In genomic region chr14:99664636-99665273, GRCh38 we compare ENCODE assay signal across 16 cellular contexts. TPM values are rescaled to one million over a fixed set of nuclear protein-coding genes. Genes with fewer than 3 reads are reported as not detected.
DNase-seq lines count a peak whose midpoint lies in the region; ATAC-seq and TF ChIP-seq lines count a peak whose summit lies in the region.
"Had no signal": no experiment of that assay in that cellular context is flagged by ENCODE, and none has a peak within 500 bp of the region (broad histone marks: within the 10 kb centered on the region; RNA-seq: fewer than 3 reads in every experiment).

No MANE protein-coding gene starts in this region.

- H3K9me3 ChIP-seq in Karpas-422 (ENCODE audit: low read length) (no peaks in the 10 kb centered on the region), liver (ENCODE audit: control insufficient read depth in 4 of 4, low read length in 3 of 4) (no peaks in the 10 kb centered on the region)
- H3K9me3 ChIP-seq: esophagus muscularis mucosa, Peyer's patch had no signal

- DNase-seq in GM12864 (ENCODE audit: low read depth) (peak; percentile 37), Karpas-422 (peak; percentile 73), SIG-M5 treated with dmso at 0.1 percent for 504 hours (lab: John Stamatoyannopoulos, UW; ENCODE audit: unreplicated experiment) (no peak), omental fat pad (ENCODE audit: low spot score) (no peak), germinal center (ENCODE audit: low spot score) (no peak), NCI-H226 (no peak)
- DNase-seq: activated CD4-positive, CD25-positive, alpha-beta regulatory T cell; dermis blood vessel endothelial cell; NCI-H748 treated with DMSO at 0.1 percent for 48 hours; SW 1271 had no signal

- H3K36me3 ChIP-seq in Karpas-422 (ENCODE audit: insufficient read depth, low read length): no peaks in the 10 kb centered on the region
- H3K36me3 ChIP-seq in liver (ENCODE audit: control insufficient read depth in 4 of 4, insufficient read depth in 3 of 4, low read depth in 1 of 4, low read length in 3 of 4): no peaks in the 10 kb centered on the region
- H3K36me3 ChIP-seq: Peyer's patch had no signal

- H3K27me3 ChIP-seq in Karpas-422 (ENCODE audit: low read length) (no peaks in the 10 kb centered on the region), liver (ENCODE audit: control insufficient read depth in 4 of 4, insufficient read depth in 4 of 4, low read length in 3 of 4) (no peaks in the 10 kb centered on the region)

- no peak overlapping the region for H3K4me2 ChIP-seq in Karpas-422 (ENCODE audit: low read depth, low read length, poor library complexity, severe bottlenecking)

- no peaks in the 10 kb centered on the region for H3K79me2 ChIP-seq in Karpas-422 (ENCODE audit: low read length)

- 71% methylated on average over 12 of the region's 12 CpGs for WGBS in liver

- ATAC-seq in GM21515 (IDR thresholded peaks at IDR 0.05; ENCODE audit: unreplicated experiment) (peak; percentile 55), omental fat pad (ENCODE audit: low FRiP score) (no peak)

- TF ChIP-seq RAD21 in liver (IDR thresholded peaks at IDR 0.05): no peak

- no peak overlapping the region for H2AFZ ChIP-seq in Karpas-422 (ENCODE audit: low read length)

- H3K4me1 ChIP-seq in Karpas-422 (ENCODE audit: low read length) (peaks cover 17% of the 10 kb centered on the region), liver (ENCODE audit: control insufficient read depth in 4 of 4, insufficient read depth in 4 of 4, low read length in 3 of 4) (no peaks in the 10 kb centered on the region)

- H3K4me3 ChIP-seq in GM12864 (ENCODE audit: low read depth, low read length) (no peak overlapping the region), Karpas-422 (ENCODE audit: low read length) (no peak overlapping the region), liver (ENCODE audit: low read depth in 1 of 3, low read length in 3 of 3) (no peak overlapping the region)
- H3K4me3 ChIP-seq: esophagus muscularis mucosa, Peyer's patch had no signal

- H3K9ac ChIP-seq in Karpas-422 (ENCODE audit: low read length): 0 out of 2 replicates have a peak overlapping the region, but pooled peaks have one; percentile 11
- no peak overlapping the region for H3K9ac ChIP-seq in liver (ENCODE audit: low read depth in 1 of 2, low read length in 2 of 2)

- H3K9me2 ChIP-seq in Karpas-422 (replicated peaks; ENCODE audit: insufficient read depth, low read length): no peaks in the 10 kb centered on the region

- no peak overlapping the region for H3K27ac ChIP-seq in Karpas-422 (ENCODE audit: low read length)
- H3K27ac ChIP-seq in liver (ENCODE audit: low read depth in 1 of 2, low read length in 2 of 2): no peak overlapping the region
- H3K27ac ChIP-seq: esophagus muscularis mucosa, Peyer's patch had no signal

- no peaks in the 10 kb centered on the region; the same call in 1 of the 2 replicates for H4K20me1 ChIP-seq in Karpas-422 (ENCODE audit: insufficient read depth, low read depth, low read length)

- TF ChIP-seq CTCF in GM12864 (IDR thresholded peaks at IDR 0.05; ENCODE audit: low read depth, low read length, missing control alignments) (no peak), liver (IDR thresholded peaks at IDR 0.05; ENCODE audit: low read depth, low read length, missing input control) (no peak), omental fat pad (IDR thresholded peaks at IDR 0.05) (no peak)

TF ChIP-seq in liver, 16 proteins besides CTCF, POLR2A, EP300 and RAD21:
- TF ChIP-seq RXRA (IDR thresholded peaks at IDR 0.05): peak in 1 of 2 donors; percentile 22
- peak; percentile 86 for TF ChIP-seq NR2F2 (IDR thresholded peaks at IDR 0.05)
- TF ChIP-seq, protein P1, sequence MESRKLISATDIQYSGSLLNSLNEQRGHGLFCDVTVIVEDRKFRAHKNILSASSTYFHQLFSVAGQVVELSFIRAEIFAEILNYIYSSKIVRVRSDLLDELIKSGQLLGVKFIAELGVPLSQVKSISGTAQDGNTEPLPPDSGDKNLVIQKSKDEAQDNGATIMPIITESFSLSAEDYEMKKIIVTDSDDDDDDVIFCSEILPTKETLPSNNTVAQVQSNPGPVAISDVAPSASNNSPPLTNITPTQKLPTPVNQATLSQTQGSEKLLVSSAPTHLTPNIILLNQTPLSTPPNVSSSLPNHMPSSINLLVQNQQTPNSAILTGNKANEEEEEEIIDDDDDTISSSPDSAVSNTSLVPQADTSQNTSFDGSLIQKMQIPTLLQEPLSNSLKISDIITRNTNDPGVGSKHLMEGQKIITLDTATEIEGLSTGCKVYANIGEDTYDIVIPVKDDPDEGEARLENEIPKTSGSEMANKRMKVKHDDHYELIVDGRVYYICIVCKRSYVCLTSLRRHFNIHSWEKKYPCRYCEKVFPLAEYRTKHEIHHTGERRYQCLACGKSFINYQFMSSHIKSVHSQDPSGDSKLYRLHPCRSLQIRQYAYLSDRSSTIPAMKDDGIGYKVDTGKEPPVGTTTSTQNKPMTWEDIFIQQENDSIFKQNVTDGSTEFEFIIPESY (IDR thresholded peaks at IDR 0.05): no peak
- peak; percentile 27 for TF ChIP-seq SP1 (IDR thresholded peaks at IDR 0.05)
- TF ChIP-seq FOXA1 (IDR thresholded peaks at IDR 0.05): no peak

RNA-seq across cellular contexts. Expression of gene CYP46A1, which starts 19.3 kb away (rescaled TPM):
- 0.52 and 1.3 TPM in 2 replicates for total RNA-seq in Karpas-422 (2014; rRNA removed; shearing (Covaris generic); ENCODE audit: low replicate concordance)
- total RNA-seq in liver (under 1 TPM; 0.14 to 0.92 TPM), omental fat pad (1 to 10 TPM in 1 of 4 donors, under 1 TPM in 3; 0.94 to 2.4 (median 0.95) TPM)
- under 1 TPM; 0.43 to 0.53 TPM for polyA plus RNA-seq in liver
- total RNA-seq: kidney epithelial cell had no signal

RNA-seq across cellular contexts. Expression of gene HHIPL1, which starts 19.8 kb away (rescaled TPM):
- 0.07 TPM in 1 of 2 replicates, not detected in the other for total RNA-seq in Karpas-422 (2014; rRNA removed; shearing (Covaris generic); ENCODE audit: low replicate concordance)
- total RNA-seq in liver (1 to 10 TPM; 1.0 to 1.7 TPM), omental fat pad (1 to 10 TPM; 2.2 to 4.7 (median 3.6) TPM)
- under 1 TPM; 0.96 to 0.99 TPM for polyA plus RNA-seq in liver
- total RNA-seq: activated CD8-positive, alpha-beta memory T cell treated with anti-CD3 and anti-CD28 coated beads for 36 hours had no signal

Comparison
In these comparisons a context has a peak if more than half of its experiments do, and no peak if none do; other contexts are left out.
1. DNase-seq: peak in GM12864 (single experiment) and Karpas-422 (single experiment); none in SIG-M5 treated with dmso at 0.1 percent for 504 hours (single experiment), omental fat pad (single experiment), germinal center (single experiment) and NCI-H226 (single experiment).